ENCODE assay signal across 1 cellular context in genomic region chr20:41411458-41411857, GRCh38.
TF ChIP-seq lines count a peak whose summit lies in the region.

No MANE protein-coding gene starts in this region.

TF ChIP-seq in K562, 482 proteins besides CTCF, POLR2A, EP300 and RAD21 (continued from another document):
- TF ChIP-seq ZNF263 (CRISPR knock-in tag; IDR thresholded peaks at IDR 0.05; ENCODE audit: borderline replicate concordance) (no peak), HDAC2 (IDR thresholded peaks at IDR 0.05) (no peak), CBFA2T3 (IDR thresholded peaks at IDR 0.05) (no peak)
